ENCODE assay signal across 9 cellular contexts in the genomic region with DNA sequence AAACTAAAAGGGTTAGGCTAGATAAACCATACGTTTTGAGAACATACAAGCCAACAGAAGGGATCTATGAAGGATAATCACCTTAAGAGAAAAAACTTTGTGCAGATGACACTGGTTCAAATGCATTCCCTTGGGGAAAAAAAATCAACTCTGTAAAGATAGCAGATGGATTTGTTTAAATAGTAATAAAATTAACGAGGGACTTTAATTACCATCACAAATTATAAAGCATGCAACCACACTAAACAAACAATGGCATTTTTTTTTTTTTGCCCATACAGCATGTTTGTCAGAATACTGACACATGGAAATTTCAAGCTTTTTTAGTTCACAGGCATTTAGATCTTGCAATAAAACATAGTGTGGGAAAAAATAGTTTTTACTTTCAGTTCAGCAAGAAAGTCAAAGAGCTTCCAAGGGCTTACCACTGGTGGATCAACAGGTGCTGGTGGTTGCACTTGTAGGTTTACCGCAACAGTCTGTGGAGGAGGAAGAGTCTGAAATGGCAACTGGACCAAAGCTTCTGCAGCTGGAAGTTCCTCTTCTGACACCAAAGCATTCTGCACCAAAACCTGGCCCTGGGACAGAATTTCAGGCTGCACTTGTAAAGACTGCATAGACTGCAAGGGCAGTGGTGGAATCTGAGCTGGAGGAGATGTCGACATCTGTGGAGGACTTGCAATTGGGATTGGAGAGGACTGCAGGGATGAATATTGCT. TPM values are rescaled to one million over a fixed set of nuclear protein-coding genes. Genes with fewer than 3 reads are reported as not detected.
A peak's percentile ranks its signal among the peaks of the same experiment; 100 is the strongest.
DNase-seq lines count a peak whose midpoint lies in the region; ATAC-seq and TF ChIP-seq lines count a peak whose summit lies in the region.
"Had no signal": no experiment of that assay in that cellular context is flagged by ENCODE, and none has a peak within 500 bp of the region (broad histone marks: within the 10 kb centered on the region; RNA-seq: fewer than 3 reads in every experiment).

No MANE protein-coding gene starts in this region.

- H3K27me3 ChIP-seq in OCI-LY1 (ENCODE audit: insufficient read depth, low read length) (no peaks in the 10 kb centered on the region), hepatocyte (no peaks in the 10 kb centered on the region)

- no peak overlapping the region; the same call in 1 of the 2 replicates for H3K9ac ChIP-seq in OCI-LY1 (ENCODE audit: low read length)

- no peaks in the 10 kb centered on the region for H3K27me3 Mint-ChIP-seq in activated naive CD4-positive, alpha-beta T cell treated with anti-CD3 and anti-CD28 coated beads, Interleukin-2, amount 50 U/mL, for 24 hours
- no peaks in the 10 kb centered on the region for H3K27me3 Mint-ChIP-seq in naive B cell

- peak overlapping the region; percentile 20 for H3K4me3 ChIP-seq in OCI-LY1 (ENCODE audit: low read depth, low read length, poor library complexity, severe bottlenecking)
- H3K4me3 ChIP-seq in hepatocyte: no peak overlapping the region
- H3K4me3 ChIP-seq: lung had no signal

- H3K4me1 Mint-ChIP-seq in activated naive CD4-positive, alpha-beta T cell treated with anti-CD3 and anti-CD28 coated beads, Interleukin-2, amount 50 U/mL, for 24 hours: peaks cover 48% of the 10 kb centered on the region
- peaks cover 11 to 31% (median 16%) of the 10 kb centered on the region in 3 donors for H3K4me1 Mint-ChIP-seq in naive B cell

- peaks cover 6% of the 10 kb centered on the region; the same call in 1 of the 2 replicates for H3K9me3 ChIP-seq in OCI-LY1 (ENCODE audit: low read length)
- no peaks in the 10 kb centered on the region for H3K9me3 ChIP-seq in hepatocyte (ENCODE audit: low read depth)

- peak; percentile 81 for ATAC-seq in HG03039 (IDR thresholded peaks at IDR 0.05; ENCODE audit: unreplicated experiment)
- ATAC-seq in naive B cell (ENCODE audit: low read depth in 2 of 2): peak; percentile 97 to 98

- TF ChIP-seq CTCF in OCI-LY1 (IDR thresholded peaks at IDR 0.05; ENCODE audit: low read length) (no peak), hepatocyte (IDR thresholded peaks at IDR 0.05; ENCODE audit: poor library complexity) (no peak)

- H3K4me1 ChIP-seq in OCI-LY1 (ENCODE audit: insufficient read depth, low read length, severe bottlenecking) (peaks cover 27% of the 10 kb centered on the region), hepatocyte (ENCODE audit: insufficient read depth) (no peaks in the 10 kb centered on the region)

- H3K79me2 ChIP-seq in OCI-LY1 (ENCODE audit: insufficient read depth, low read length) (peaks cover 9% of the 10 kb centered on the region; the same call in 1 of the 2 replicates), hepatocyte (peaks cover 8% of the 10 kb centered on the region)

- H3K4me3 Mint-ChIP-seq in activated naive CD4-positive, alpha-beta T cell treated with anti-CD3 and anti-CD28 coated beads, Interleukin-2, amount 50 U/mL, for 24 hours: peak overlapping the region; percentile 67
- peak overlapping the region; percentile 0 to 80 (median 64) for H3K4me3 Mint-ChIP-seq in naive B cell

- H3K36me3 Mint-ChIP-seq in activated naive CD4-positive, alpha-beta T cell treated with anti-CD3 and anti-CD28 coated beads, Interleukin-2, amount 50 U/mL, for 24 hours: peaks cover 19% of the 10 kb centered on the region
- peaks cover 13 to 21% of the 10 kb centered on the region in 2 donors for H3K36me3 Mint-ChIP-seq in naive B cell

- 78% methylated on average over 4 of the region's 4 CpGs for WGBS in hepatocyte (ENCODE audit: low lambda C conversion rate, missing lambda C conversion rate)

- H3K36me3 ChIP-seq in OCI-LY1 (ENCODE audit: insufficient read depth, low read length): peaks cover 68% of the 10 kb centered on the region
- H3K36me3 ChIP-seq in hepatocyte (replicated peaks; ENCODE audit: insufficient read depth, low read depth): no peaks in the 10 kb centered on the region

- H3K27ac Mint-ChIP-seq in activated naive CD4-positive, alpha-beta T cell treated with anti-CD3 and anti-CD28 coated beads, Interleukin-2, amount 50 U/mL, for 24 hours: peak overlapping the region; percentile 61
- H3K27ac Mint-ChIP-seq in naive B cell: peak overlapping the region; percentile 57 to 94 (median 75)

- H3K27ac ChIP-seq in OCI-LY1 (ENCODE audit: low read depth, low read length, poor library complexity, severe bottlenecking) (peak overlapping the region; percentile 75), hepatocyte (no peak overlapping the region)

- no peaks in the 10 kb centered on the region for H4K20me1 ChIP-seq in OCI-LY1 (ENCODE audit: insufficient read depth, low read length)
- peaks cover 3% of the 10 kb centered on the region for H4K20me1 ChIP-seq in hepatocyte (ENCODE audit: insufficient read depth, poor library complexity, severe bottlenecking)

- H3K9me3 Mint-ChIP-seq in activated naive CD4-positive, alpha-beta T cell treated with anti-CD3 and anti-CD28 coated beads, Interleukin-2, amount 50 U/mL, for 24 hours: no peaks in the 10 kb centered on the region
- peaks cover 0 to 10% (median 0%) of the 10 kb centered on the region in 7 donors for H3K9me3 Mint-ChIP-seq in naive B cell

- no peak for DNase-seq in activated naive CD4-positive, alpha-beta T cell (lab: John Stamatoyannopoulos, UW)
- DNase-seq in naive B cell (peak; percentile 55), NCI-H1092 (lab: John Stamatoyannopoulos, UW) (no peak), NCI-H2196 (lab: John Stamatoyannopoulos, UW; ENCODE audit: unreplicated experiment) (no peak), hepatocyte (ENCODE audit: low spot score) (no peak)

- H2AFZ ChIP-seq in OCI-LY1 (ENCODE audit: low read length) (no peak overlapping the region), hepatocyte (no peak overlapping the region)

- peak overlapping the region; percentile 16 for H3K4me2 ChIP-seq in OCI-LY1 (ENCODE audit: low read length)
- H3K4me2 ChIP-seq in hepatocyte: no peak overlapping the region

- H3K9me2 ChIP-seq in OCI-LY1 (ENCODE audit: low read depth, low read length) (no peaks in the 10 kb centered on the region), hepatocyte (replicated peaks; ENCODE audit: insufficient read depth) (no peaks in the 10 kb centered on the region)

- H3F3A ChIP-seq in OCI-LY1 (ENCODE audit: insufficient read depth, low read length): peaks cover 12% of the 10 kb centered on the region

RNA-seq across cellular contexts. Expression of gene PHC3, which starts 53.1 kb away (rescaled TPM):
- polyA plus RNA-seq in naive B cell (ENCODE audit: low read depth in 6 of 6) (100 to 1,000 TPM in 1 of 6 donors, 10 to 100 TPM in 5; 17.8 to 113 (median 60.1) TPM), hepatocyte (39.8 and 39.9 TPM in 2 replicates)
- total RNA-seq in hepatocyte: 36.2 and 36.6 TPM in 2 replicates
